8 cellular contexts compared by ENCODE assay signal in genomic region chr3:185823280-185824044, GRCh38. TPM values are rescaled to one million over a fixed set of nuclear protein-coding genes. Genes with fewer than 3 reads are reported as not detected.
DNase-seq lines count a peak whose midpoint lies in the region; ATAC-seq and TF ChIP-seq lines count a peak whose summit lies in the region.

No MANE protein-coding gene starts in this region.

- H4K12ac ChIP-seq in trophoblast cell (ENCODE audit: low read depth, low read length), result peak overlapping the region; percentile 97

- H3K9me3 Mint-ChIP-seq in activated naive CD4-positive, alpha-beta T cell treated with anti-CD3 and anti-CD28 coated beads for 36 hours, result no peaks in the 10 kb centered on the region

- TF ChIP-seq CTCF in NB4 (IDR thresholded peaks at IDR 0.05; ENCODE audit: low read depth, low read length), result no peak

- peak overlapping the region; percentile 69 for H3K4me3 Mint-ChIP-seq in activated naive CD4-positive, alpha-beta T cell treated with anti-CD3 and anti-CD28 coated beads for 36 hours

- peak overlapping the region; percentile 86 for H2AFZ ChIP-seq in trophoblast cell (ENCODE audit: insufficient read depth, low read length, poor library complexity)

- H3K4me3 ChIP-seq in NB4 (ENCODE audit: low read depth, low read length) (peak overlapping the region; percentile 59), trophoblast cell (ENCODE audit: low read depth, low read length) (peak overlapping the region; percentile 96)

- H3K9me3 ChIP-seq in trophoblast cell (ENCODE audit: insufficient read depth, low read depth, low read length), result no peaks in the 10 kb centered on the region

- CTCF ChIA-PET in activated naive CD4-positive, alpha-beta T cell treated with anti-CD3 and anti-CD28 coated beads for 36 hours (lab: Charles Lee), result interaction anchor here (0.6 kb wide), 1 partner anchor 89 kb away, joined by 5 read pairs; no protein-coding TSS in a partner anchor

- H3K27me3 ChIP-seq in trophoblast cell (ENCODE audit: insufficient read depth, low read length), result no peaks in the 10 kb centered on the region

- no peak overlapping the region for H3K23ac ChIP-seq in trophoblast cell (ENCODE audit: low read length)

- peak overlapping the region; percentile 96 for H3K9ac ChIP-seq in trophoblast cell (ENCODE audit: low read length)

- peaks cover 29% of the 10 kb centered on the region for H3K79me2 ChIP-seq in trophoblast cell (ENCODE audit: control insufficient read depth, insufficient read depth, low read length, poor library complexity)

- H3K18ac ChIP-seq in trophoblast cell (ENCODE audit: low read length), result peak overlapping the region; percentile 100

- H3K27ac ChIP-seq in trophoblast cell (ENCODE audit: low read depth, low read length), result peak overlapping the region; percentile 99

- TF ChIP-seq POLR2A in NB4 (IDR thresholded peaks at IDR 0.05; ENCODE audit: extremely low read depth, insufficient read length), result peak; percentile 22

- H3K36me3 Mint-ChIP-seq in activated naive CD4-positive, alpha-beta T cell treated with anti-CD3 and anti-CD28 coated beads for 36 hours (ENCODE audit: low read depth), result no peaks in the 10 kb centered on the region

- DNase-seq in GDM1 (lab: John Stamatoyannopoulos, UW), result peak; percentile 8
- peak; percentile 58 for DNase-seq in NB4 (ENCODE audit: low read depth)
- DNase-seq in activated naive CD4-positive, alpha-beta T cell treated with anti-CD3 and anti-CD28 coated beads for 36 hours, result peak; percentile 22
- peak; percentile 67 for DNase-seq in Right ventricle myocardium superior
- DNase-seq in trophoblast cell, result peak in 1 of 2 donors; percentile 42
- no peak for DNase-seq in cortex of kidney (lab: John Stamatoyannopoulos, UW)

- H3K27me3 Mint-ChIP-seq in activated naive CD4-positive, alpha-beta T cell treated with anti-CD3 and anti-CD28 coated beads for 36 hours (ENCODE audit: low read depth), result peaks cover 59% of the 10 kb centered on the region

- H3K4me2 ChIP-seq in trophoblast cell (ENCODE audit: low read length), result peak overlapping the region; percentile 88

- peak overlapping the region; percentile 100 for H3K14ac ChIP-seq in trophoblast cell (ENCODE audit: low read length)

- H3K27ac Mint-ChIP-seq in activated naive CD4-positive, alpha-beta T cell treated with anti-CD3 and anti-CD28 coated beads for 36 hours, result no peak overlapping the region

- peaks cover 3% of the 10 kb centered on the region for H3K4me1 Mint-ChIP-seq in activated naive CD4-positive, alpha-beta T cell treated with anti-CD3 and anti-CD28 coated beads for 36 hours (ENCODE audit: low read depth)

- peak overlapping the region; percentile 100 for H4K91ac ChIP-seq in trophoblast cell (ENCODE audit: low read depth, low read length)

- peak overlapping the region; percentile 98 for H2BK5ac ChIP-seq in trophoblast cell (ENCODE audit: low read depth, low read length, poor library complexity)

- H2BK12ac ChIP-seq in trophoblast cell (ENCODE audit: low read length), result peak overlapping the region; percentile 54

- ATAC-seq in Right ventricle myocardium superior (ENCODE audit: poor library complexity), result peak; percentile 48
- no peak for ATAC-seq in HG03196 (IDR thresholded peaks at IDR 0.05; ENCODE audit: unreplicated experiment)
- no peak for ATAC-seq in GM18909 (IDR thresholded peaks at IDR 0.05; ENCODE audit: poor library complexity, unreplicated experiment)

- H4K8ac ChIP-seq in trophoblast cell (ENCODE audit: low read depth, low read length), result peak overlapping the region; percentile 95

- peaks cover 30% of the 10 kb centered on the region for H3K79me1 ChIP-seq in trophoblast cell (ENCODE audit: low read length)

- intact Hi-C loops in activated naive CD4-positive, alpha-beta T cell treated with anti-CD3 and anti-CD28 coated beads for 36 hours (cut with micrococcal nuclease), result loop anchor here (5.0 kb wide), 2 partner anchors 109 to 1004 kb away; no protein-coding TSS in a partner anchor
- intact Hi-C loops in Right ventricle myocardium superior (cut with DNase I), result loop anchor here (10.0 kb wide), 1 partner anchor 91 kb away; no protein-coding TSS in a partner anchor

- peak overlapping the region; percentile 100 for H3K4ac ChIP-seq in trophoblast cell (ENCODE audit: low read depth, low read length)

- no CpG with 5 or more reads among the region's 79 CpGs for WGBS in trophoblast cell (ENCODE audit: extremely low coverage, insufficient coverage, insufficient read length)

- peaks cover 0 to 1% of the 10 kb centered on the region in 2 experiments for H3K36me3 ChIP-seq in trophoblast cell (ENCODE audit: control insufficient read depth in 1 of 2, insufficient read depth in 2 of 2, low read length in 2 of 2)

- H2AK5ac ChIP-seq in trophoblast cell (ENCODE audit: low read length), result peak overlapping the region; percentile 100

- peaks cover 4 to 6% of the 10 kb centered on the region in 2 experiments for H3K4me1 ChIP-seq in trophoblast cell (ENCODE audit: control insufficient read depth in 1 of 2, insufficient read depth in 2 of 2, low read length in 2 of 2)

- peak overlapping the region; percentile 98 for H2BK120ac ChIP-seq in trophoblast cell (ENCODE audit: insufficient read depth, low read length, poor library complexity)

RNA-seq across cellular contexts. Expression of gene IGF2BP2, which starts 1.4 kb away (rescaled TPM):
- total RNA-seq in activated naive CD4-positive, alpha-beta T cell treated with anti-CD3 and anti-CD28 coated beads for 36 hours, result under 1 TPM; 0.43 to 0.44 TPM
- total RNA-seq in Right ventricle myocardium superior, result 18.7 TPM
- 136 TPM in 2 replicates for polyA plus RNA-seq in trophoblast cell (2013)

Comparison
In these comparisons a context has a peak if more than half of its experiments do, and no peak if none do; other contexts are left out.
1. RNA of gene IGF2BP2, which starts 1.4 kb away (total RNA-seq): 18.7 TPM in Right ventricle myocardium superior (single experiment); 0.43 to 0.44 TPM in activated naive CD4-positive, alpha-beta T cell treated with anti-CD3 and anti-CD28 coated beads for 36 hours; every median in the first group is over 10 times any median in the second.